18 cellular contexts compared by ENCODE assay signal in genomic region chr7:82036146-82036886, GRCh38.
A peak's percentile ranks its signal among the peaks of the same experiment; 100 is the strongest.
DNase-seq lines count a peak whose midpoint lies in the region; ATAC-seq, FAIRE-seq and TF ChIP-seq lines count a peak whose summit lies in the region.
"Had no signal": no experiment of that assay in that cellular context is flagged by ENCODE, and none has a peak within 500 bp of the region (broad histone marks: within the 10 kb centered on the region; RNA-seq: fewer than 3 reads in every experiment).

No MANE protein-coding gene starts in this region.

- H3K36me3 Mint-ChIP-seq in naive thymus-derived CD8-positive, alpha-beta T cell = no peaks in the 10 kb centered on the region

- BruUV-seq in GM12878 (replicated peaks; lab: Mats Ljungman, UMichigan) = no TSS peak

- H3K79me2 ChIP-seq in GM12878 (ENCODE audit: control insufficient read depth, insufficient read depth, low read length) = no peaks in the 10 kb centered on the region
- H3K79me2 ChIP-seq: parathyroid adenoma had no signal

- peaks cover 0 to 9% (median 0%) of the 10 kb centered on the region in 5 donors for H3K27me3 Mint-ChIP-seq in naive thymus-derived CD8-positive, alpha-beta T cell
- H3K27me3 Mint-ChIP-seq: activated CD4-positive, alpha-beta memory T cell treated with anti-CD3 and anti-CD28 coated beads, Interleukin-2, amount 10 ng/mL, durations not matched to agents 7 days and 5 days had no signal

- TF ChIP-seq EP300 in GM12878 (IDR thresholded peaks at IDR 0.05; ENCODE audit: borderline replicate concordance in 1 of 2, control insufficient read depth in 1 of 2, low read depth in 2 of 2, low read length in 2 of 2) (no peak), ovary (IDR thresholded peaks at IDR 0.05) (no peak)

- DNase-seq in AG04449 (ENCODE audit: low read depth, low spot score) = peak; percentile 50
- DNase-seq in HS-5 (ENCODE audit: low read depth) = peak; percentile 78
- DNase-seq in GM12878 (ENCODE audit: low read depth, low spot score) = no peak
- peak; percentile 29 for DNase-seq in kidney tubule cell (ENCODE audit: low spot score)
- DNase-seq in naive thymus-derived CD8-positive, alpha-beta T cell = no peak
- DNase-seq in DMS114 treated with DMSO at 0.1 percent for 48 hours (lab: John Stamatoyannopoulos, UW; ENCODE audit: unreplicated experiment) = no peak
- no peak for DNase-seq in ovary
- no peak for DNase-seq in NCI-H2196 (lab: John Stamatoyannopoulos, UW; ENCODE audit: unreplicated experiment)
- DNase-seq: activated CD4-positive, alpha-beta memory T cell treated with anti-CD3 and anti-CD28 coated beads, Interleukin-2, amount 10 ng/mL, durations not matched to agents 7 days and 5 days; activated gamma-delta T cell; AML-193; caudate nucleus; mesendoderm; NCI-H1105; RPMI8226; stimulated activated CD4-positive, alpha-beta T cell treated with anti-CD3 and anti-CD28 coated beads, Interleukin-15, amount 100 ng/mL, for 24 hours; testis had no signal

- H3K4me1 ChIP-seq in GM12878 (ENCODE audit: control insufficient read depth, insufficient read depth, low read length) (no peaks in the 10 kb centered on the region), ovary (ENCODE audit: insufficient read depth) (no peaks in the 10 kb centered on the region)
- H3K4me1 ChIP-seq: parathyroid adenoma, testis had no signal

- no peak overlapping the region for H2AFZ ChIP-seq in GM12878 (ENCODE audit: control insufficient read depth, low read depth, low read length)
- H2AFZ ChIP-seq: parathyroid adenoma had no signal

- no peaks in the 10 kb centered on the region for H3K4me1 Mint-ChIP-seq in naive thymus-derived CD8-positive, alpha-beta T cell
- H3K4me1 Mint-ChIP-seq: activated CD4-positive, alpha-beta memory T cell treated with anti-CD3 and anti-CD28 coated beads, Interleukin-2, amount 10 ng/mL, durations not matched to agents 7 days and 5 days had no signal

- SMC1A ChIA-PET in GM12878 (lab: Charles Lee; ENCODE audit: uncharacterized antibody, unreplicated experiment) = interaction anchor here (1.0 to 1.6 kb wide), 5 partner anchors 9 to 536 kb away, joined by 3 to 6 read pairs (median 4); no protein-coding TSS in a partner anchor

- H3K9me3 ChIP-seq in GM12878 (replicated peaks; ENCODE audit: control insufficient read depth, insufficient read depth, low read length) (no peaks in the 10 kb centered on the region), ovary (no peaks in the 10 kb centered on the region)
- H3K9me3 ChIP-seq: testis had no signal

- H3K27ac Mint-ChIP-seq in naive thymus-derived CD8-positive, alpha-beta T cell = no peak overlapping the region
- H3K27ac Mint-ChIP-seq: activated CD4-positive, alpha-beta memory T cell treated with anti-CD3 and anti-CD28 coated beads, Interleukin-2, amount 10 ng/mL, durations not matched to agents 7 days and 5 days had no signal

- H3K27ac ChIP-seq in GM12878 (ENCODE audit: control insufficient read depth, insufficient read depth) = no peak overlapping the region
- H3K27ac ChIP-seq in ovary = no peak overlapping the region
- H3K27ac ChIP-seq: parathyroid adenoma, testis had no signal

- no peak for TF ChIP-seq CTCF in AG04449 (IDR thresholded peaks at IDR 0.05; ENCODE audit: insufficient read depth, low read length, missing control alignments)
- no peak for TF ChIP-seq CTCF in GM12878 (IDR thresholded peaks at IDR 0.05 in 2 of 3, conservative IDR thresholded peaks at IDR 0.05 in 1 of 3; ENCODE audit: control insufficient read depth in 2 of 3, extremely low read depth in 1 of 3, insufficient read depth in 1 of 3, low read depth in 3 of 3, low read length in 3 of 3)
- no peak for TF ChIP-seq CTCF in ovary (IDR thresholded peaks at IDR 0.05)

- peak; percentile 18; the same call in 2 of the 3 replicates for ATAC-seq in GM12878
- ATAC-seq in naive thymus-derived CD8-positive, alpha-beta T cell = no peak

- no peak overlapping the region for H3K4me2 ChIP-seq in GM12878 (ENCODE audit: control insufficient read depth, insufficient read depth)

- no peak overlapping the region for H3K9ac ChIP-seq in GM12878 (ENCODE audit: control insufficient read depth, insufficient read depth, low read length)
- H3K9ac ChIP-seq: parathyroid adenoma had no signal

- no peaks in the 10 kb centered on the region for H4K20me1 ChIP-seq in GM12878 (ENCODE audit: control insufficient read depth, insufficient read depth)

- POLR2A ChIA-PET in AG04449 (lab: Yijun Ruan, JAX) = interaction anchor here (0.6 kb wide), 1 partner anchor 506 kb away, joined by 3 read pairs; no protein-coding TSS in a partner anchor
- POLR2A ChIA-PET in GM12878 (lab: Charles Lee) = no interaction called here
- POLR2A ChIA-PET in naive thymus-derived CD8-positive, alpha-beta T cell (lab: Charles Lee) = no interaction called here

- RAD21 ChIA-PET in GM12878 (lab: Charles Lee; ENCODE audit: unreplicated experiment) = interaction anchor here (0.7 to 2.9 kb wide), 6 partner anchors 9 to 552 kb away, joined by 3 to 13 read pairs (median 3); no protein-coding TSS in a partner anchor

- H3K36me3 ChIP-seq in GM12878 (ENCODE audit: control insufficient read depth in 2 of 2, insufficient read depth in 2 of 2, low read length in 1 of 2) (no peaks in the 10 kb centered on the region), ovary (no peaks in the 10 kb centered on the region)

- H3K9me3 Mint-ChIP-seq in naive thymus-derived CD8-positive, alpha-beta T cell = peaks cover 0 to 2% (median 0%) of the 10 kb centered on the region in 9 donors
- H3K9me3 Mint-ChIP-seq: activated CD4-positive, alpha-beta memory T cell treated with anti-CD3 and anti-CD28 coated beads, Interleukin-2, amount 10 ng/mL, durations not matched to agents 7 days and 5 days had no signal

- WGBS in GM12878 (ENCODE audit: insufficient coverage, insufficient replicate concordance, low lambda C conversion rate, missing lambda C conversion rate) = 13% methylated on average over 3 of the region's 3 CpGs
- WGBS in ovary, 3 donors = 85 to 91% (median 89%) methylated on average over 3 of the region's 3 CpGs

- no peak for TF ChIP-seq RAD21 in GM12878 (IDR thresholded peaks at IDR 0.05; ENCODE audit: insufficient read depth, low read depth, low read length)

- FAIRE-seq in GM12878 (lab: Jason Lieb, UNC) = no peak

- no peak for TF ChIP-seq POLR2A in GM12878 (IDR thresholded peaks at IDR 0.05; ENCODE audit: low read depth, low read length)
- TF ChIP-seq POLR2A in ovary (IDR thresholded peaks at IDR 0.05) = no peak

- H3K4me3 ChIP-seq in AG04449 (ENCODE audit: low read depth, low read length) (no peak overlapping the region), GM12878 (no peak overlapping the region), ovary (no peak overlapping the region)
- H3K4me3 ChIP-seq: testis had no signal

- H3K4me3 Mint-ChIP-seq in naive thymus-derived CD8-positive, alpha-beta T cell = no peak overlapping the region
- H3K4me3 Mint-ChIP-seq: activated CD4-positive, alpha-beta memory T cell treated with anti-CD3 and anti-CD28 coated beads, Interleukin-2, amount 10 ng/mL, durations not matched to agents 7 days and 5 days had no signal

- intact Hi-C loops in GM12878 (cut with micrococcal nuclease; ENCODE audit: unreplicated experiment) = no loop called here
- intact Hi-C loops in ovary (cut with DNase I) = no loop called here

- H3K27me3 ChIP-seq in GM12878 (replicated peaks in 1 of 2; ENCODE audit: control insufficient read depth in 2 of 2, insufficient read depth in 2 of 2, low read length in 1 of 2) = no peaks in the 10 kb centered on the region
- H3K27me3 ChIP-seq in ovary = no peaks in the 10 kb centered on the region
- H3K27me3 ChIP-seq: testis had no signal

- CTCF ChIA-PET in AG04449 (lab: Yijun Ruan, JAX) (interaction anchor here (1.2 to 2.9 kb wide), 4 partner anchors 9 to 536 kb away, joined by 3 to 8 read pairs (median 7); no protein-coding TSS in a partner anchor), GM12878 (lab: Yijun Ruan, JAX) (interaction anchor here (0.9 to 1.8 kb wide), 4 partner anchors 9 to 687 kb away, joined by 3 to 5 read pairs (median 4); no protein-coding TSS in a partner anchor)

- in situ Hi-C loops in GM12878 (cut with MboI) = no loop called here

TF ChIP-seq in GM12878, 131 proteins besides CTCF, POLR2A, EP300 and RAD21 (continues in another document):
- no peak for TF ChIP-seq CHD4 (IDR thresholded peaks at IDR 0.05)
- TF ChIP-seq HDAC2 (IDR thresholded peaks at IDR 0.05) = no peak
- TF ChIP-seq SKIL (IDR thresholded peaks at IDR 0.05; ENCODE audit: low read depth, poor library complexity, severe bottlenecking) = no peak
- no peak for TF ChIP-seq TAF1 (IDR thresholded peaks at IDR 0.05; ENCODE audit: borderline replicate concordance, low read depth, low read length)
- no peak for TF ChIP-seq NFYA (IDR thresholded peaks at IDR 0.05; ENCODE audit: borderline replicate concordance, low read depth, low read length)
- no peak for TF ChIP-seq EZH2 (IDR thresholded peaks at IDR 0.05; ENCODE audit: borderline replicate concordance, control insufficient read depth, low read depth, low read length)
- TF ChIP-seq ZNF274 (IDR thresholded peaks at IDR 0.05; ENCODE audit: insufficient read depth, insufficient read length) = no peak
- TF ChIP-seq TCF12 (IDR thresholded peaks at IDR 0.05; ENCODE audit: low read depth, low read length) = no peak
- TF ChIP-seq CREB1 (IDR thresholded peaks at IDR 0.05; ENCODE audit: low read depth) = no peak
- no peak for TF ChIP-seq PBX3 (IDR thresholded peaks at IDR 0.05; ENCODE audit: insufficient replicate concordance, low read depth, low read length)

Comparison
In these comparisons a context has a peak if more than half of its experiments do, and no peak if none do; other contexts are left out.
1. DNase-seq: peak in AG04449 (single experiment), HS-5 (single experiment) and kidney tubule cell (single experiment); none in GM12878 (single experiment), naive thymus-derived CD8-positive, alpha-beta T cell (0 of 10), DMS114 treated with DMSO at 0.1 percent for 48 hours (single experiment), ovary (0 of 5) and NCI-H2196 (single experiment).